13 cellular contexts compared by ENCODE assay signal in genomic region chr17:17820046-17820445, GRCh38. TPM values are rescaled to one million over a fixed set of nuclear protein-coding genes. Genes with fewer than 3 reads are reported as not detected.
A peak's percentile ranks its signal among the peaks of the same experiment; 100 is the strongest.
DNase-seq lines count a peak whose midpoint lies in the region; ATAC-seq, FAIRE-seq and TF ChIP-seq lines count a peak whose summit lies in the region.
"Had no signal": no experiment of that assay in that cellular context is flagged by ENCODE, and none has a peak within 500 bp of the region (broad histone marks: within the 10 kb centered on the region; RNA-seq: fewer than 3 reads in every experiment).

No MANE protein-coding gene starts in this region.

- BruUV-seq in HepG2 (replicated peaks; lab: Mats Ljungman, UMichigan) = no TSS peak

- peaks cover 46% of the 10 kb centered on the region for H3K79me2 ChIP-seq in HepG2 (ENCODE audit: insufficient read depth, low read length)

- H3K9me3 Mint-ChIP-seq in activated CD8-positive, alpha-beta T cell treated with anti-CD3 and anti-CD28 coated beads for 36 hours = no peaks in the 10 kb centered on the region

- no peaks in the 10 kb centered on the region for H3K9me3 ChIP-seq in liver (ENCODE audit: control insufficient read depth in 4 of 4, low read length in 3 of 4)
- no peaks in the 10 kb centered on the region for H3K9me3 ChIP-seq in HepG2 (ENCODE audit: low read length)
- no peaks in the 10 kb centered on the region for H3K9me3 ChIP-seq in esophagus squamous epithelium
- no peaks in the 10 kb centered on the region for H3K9me3 ChIP-seq in vagina
- H3K9me3 ChIP-seq: body of pancreas, SJSA1 had no signal

- H3K4me2 ChIP-seq in HepG2 (ENCODE audit: low read depth, low read length) = no peak overlapping the region

- H3K4me3 Mint-ChIP-seq in activated CD8-positive, alpha-beta T cell treated with anti-CD3 and anti-CD28 coated beads for 36 hours = peak overlapping the region; percentile 25

- H3K36me3 ChIP-seq in liver (ENCODE audit: control insufficient read depth in 4 of 4, insufficient read depth in 3 of 4, low read depth in 1 of 4, low read length in 3 of 4) = peaks cover 8 to 28% (median 20%) of the 10 kb centered on the region in 4 donors
- H3K36me3 ChIP-seq in HepG2 (replicated peaks in 1 of 2; ENCODE audit: control insufficient read depth in 1 of 2, insufficient read depth in 2 of 2, low read length in 2 of 2) = peaks cover 53 to 75% of the 10 kb centered on the region in 2 experiments
- H3K36me3 ChIP-seq in esophagus squamous epithelium = peaks cover 21 to 56% (median 32%) of the 10 kb centered on the region in 3 donors
- peaks cover 0 to 38% of the 10 kb centered on the region in 2 donors for H3K36me3 ChIP-seq in vagina

- no peak for TF ChIP-seq EP300 in HepG2 (IDR thresholded peaks at IDR 0.05; ENCODE audit: low read depth in 2 of 2, low read length in 2 of 2)
- TF ChIP-seq EP300 in HepG2 (CRISPR knock-in tag; IDR thresholded peaks at IDR 0.05; ENCODE audit: borderline replicate concordance) = no peak

- H3K9ac ChIP-seq in liver (ENCODE audit: low read depth in 1 of 2, low read length in 2 of 2) = peak overlapping the region in 1 of 2 donors; percentile 51
- H3K9ac ChIP-seq in HepG2 (ENCODE audit: insufficient read depth, low read depth, low read length) = no peak overlapping the region

- intact Hi-C loops in HepG2 (cut with micrococcal nuclease; ENCODE audit: unreplicated experiment) = no loop called here
- intact Hi-C loops in activated CD8-positive, alpha-beta T cell treated with anti-CD3 and anti-CD28 coated beads for 36 hours (cut with micrococcal nuclease) = no loop called here
- intact Hi-C loops in esophagus squamous epithelium (cut with DNase I) = no loop called here
- intact Hi-C loops in vagina (cut with DNase I) = no loop called here

- H3K27ac ChIP-seq in liver (ENCODE audit: low read depth in 1 of 2, low read length in 2 of 2) = peak overlapping the region; percentile 72 to 81
- no peak overlapping the region for H3K27ac ChIP-seq in HepG2 (ENCODE audit: extremely low read length, insufficient read depth, low read length)
- H3K27ac ChIP-seq in esophagus squamous epithelium = peak overlapping the region; percentile 14 to 96 (median 71)
- peak overlapping the region; percentile 91 for H3K27ac ChIP-seq in vagina
- H3K27ac ChIP-seq: SJSA1 had no signal

- TF ChIP-seq RAD21 in liver (IDR thresholded peaks at IDR 0.05) (no peak), HepG2 (CRISPR knock-in tag; IDR thresholded peaks at IDR 0.05) (no peak)

- peaks cover 57% of the 10 kb centered on the region for H3K36me3 Mint-ChIP-seq in activated CD8-positive, alpha-beta T cell treated with anti-CD3 and anti-CD28 coated beads for 36 hours (ENCODE audit: low read depth)

- ATAC-seq in HepG2 (no peak), HG03442 (IDR thresholded peaks at IDR 0.05; ENCODE audit: unreplicated experiment) (no peak)
- no peak for ATAC-seq in activated CD8-positive, alpha-beta T cell treated with anti-CD3 and anti-CD28 coated beads for 36 hours
- ATAC-seq: body of pancreas had no signal

- peaks cover 63% of the 10 kb centered on the region for H3K4me1 Mint-ChIP-seq in activated CD8-positive, alpha-beta T cell treated with anti-CD3 and anti-CD28 coated beads for 36 hours (ENCODE audit: low read depth)

- TF ChIP-seq POLR2A in HepG2 (IDR thresholded peaks at IDR 0.05; ENCODE audit: insufficient read depth in 1 of 2, low read depth in 2 of 2, low read length in 2 of 2) (no peak), esophagus squamous epithelium (IDR thresholded peaks at IDR 0.05) (no peak), vagina (IDR thresholded peaks at IDR 0.05) (no peak)

- POLR2A ChIA-PET in HepG2 (lab: Yijun Ruan, JAX) = interaction anchor here (1.0 to 8.6 kb wide), 3 partner anchors 10 to 21 kb away, joined by 3 to 69 read pairs (median 4); partner anchors contain the start of gene SREBF1
- POLR2A ChIA-PET in activated CD8-positive, alpha-beta T cell treated with anti-CD3 and anti-CD28 coated beads for 36 hours (lab: Charles Lee) = interaction anchor here (0.6 to 22.2 kb wide), 8 partner anchors 8 to 138 kb away, joined by 3 to 617 read pairs (median 3); partner anchors contain the start of gene SREBF1

- H3K4me1 ChIP-seq in liver (ENCODE audit: control insufficient read depth in 4 of 4, insufficient read depth in 4 of 4, low read length in 3 of 4) (peaks cover 22 to 92% (median 60%) of the 10 kb centered on the region in 4 donors), HepG2 (ENCODE audit: insufficient read depth, low read length) (peaks cover 66% of the 10 kb centered on the region), esophagus squamous epithelium (peaks cover 68 to 96% (median 76%) of the 10 kb centered on the region in 3 donors), vagina (peaks cover 76% of the 10 kb centered on the region)

- CTCF ChIA-PET in HepG2 (lab: Yijun Ruan, JAX; ENCODE audit: low intra/inter-chr PET ratio, low total read pairs) = no interaction called here
- CTCF ChIA-PET in activated CD8-positive, alpha-beta T cell treated with anti-CD3 and anti-CD28 coated beads for 36 hours (lab: Charles Lee) = interaction anchor here (1.1 to 2.5 kb wide), 13 partner anchors 7 to 218 kb away, joined by 3 to 11 read pairs (median 5); partner anchors contain the start of gene SREBF1

- WGBS in liver = 60% methylated on average over 10 of the region's 10 CpGs
- 97% methylated on average over 6 of the region's 10 CpGs for WGBS in HepG2 (ENCODE audit: low lambda C conversion rate)
- 74 to 93% methylated on average over 4 to 6 of the region's 10 CpGs for WGBS in esophagus squamous epithelium, 2 donors

- H4K20me1 ChIP-seq in HepG2 (ENCODE audit: insufficient read depth, low read length) = peaks cover 57% of the 10 kb centered on the region

- in situ Hi-C loops in HepG2 (cut with HindIII; ENCODE audit: extremely low pct_ligation_motif_present, low pct_unique_long_range_greater_than_20kb) = no loop called here

- peak overlapping the region; percentile 84 for H3K27ac Mint-ChIP-seq in activated CD8-positive, alpha-beta T cell treated with anti-CD3 and anti-CD28 coated beads for 36 hours
- H3K27ac Mint-ChIP-seq: B cell had no signal

- H3K4me3 ChIP-seq in liver (ENCODE audit: low read depth in 1 of 3, low read length in 3 of 3) (no peak overlapping the region), HepG2 (replicated peaks in 1 of 3; ENCODE audit: insufficient read depth in 1 of 3, low read depth in 2 of 3, low read length in 3 of 3) (no peak overlapping the region), esophagus squamous epithelium (no peak overlapping the region), vagina (no peak overlapping the region)
- H3K4me3 ChIP-seq: body of pancreas, SJSA1 had no signal

- no peak for DNase-seq in HepG2 (ENCODE audit: low spot score)
- no peak for DNase-seq in activated CD8-positive, alpha-beta T cell treated with anti-CD3 and anti-CD28 coated beads for 36 hours
- DNase-seq in esophagus squamous epithelium (lab: John Stamatoyannopoulos, UW) = no peak
- DNase-seq in vagina (ENCODE audit: extremely low spot score in 2 of 2) = no peak
- DNase-seq in GM10266 (ENCODE audit: extremely low spot score) = no peak
- no peak for DNase-seq in AML-193 (lab: John Stamatoyannopoulos, UW)
- DNase-seq: NCI-H1105 treated with DMSO at 0.1 percent for 48 hours, NCI-H524 had no signal

- H3K27me3 ChIP-seq in liver (ENCODE audit: control insufficient read depth in 4 of 4, insufficient read depth in 4 of 4, low read length in 3 of 4) = no peaks in the 10 kb centered on the region
- no peaks in the 10 kb centered on the region for H3K27me3 ChIP-seq in HepG2 (ENCODE audit: control insufficient read depth in 1 of 2, insufficient read depth in 2 of 2, low read length in 2 of 2)
- no peaks in the 10 kb centered on the region for H3K27me3 ChIP-seq in esophagus squamous epithelium
- H3K27me3 ChIP-seq in vagina = no peaks in the 10 kb centered on the region
- H3K27me3 ChIP-seq: body of pancreas, SJSA1 had no signal

- H3K27me3 Mint-ChIP-seq in activated CD8-positive, alpha-beta T cell treated with anti-CD3 and anti-CD28 coated beads for 36 hours = no peaks in the 10 kb centered on the region
- H3K27me3 Mint-ChIP-seq: B cell had no signal

- no peak for FAIRE-seq in HepG2 (lab: Jason Lieb, UNC)

- TF ChIP-seq CTCF in liver (IDR thresholded peaks at IDR 0.05; ENCODE audit: low read depth, low read length, missing input control) (no peak), HepG2 (CRISPR knock-in tag; IDR thresholded peaks at IDR 0.05) (no peak), esophagus squamous epithelium (IDR thresholded peaks at IDR 0.05) (no peak), vagina (IDR thresholded peaks at IDR 0.05) (no peak), GM10266 (IDR thresholded peaks at IDR 0.05; ENCODE audit: control insufficient read depth, insufficient read depth, low read depth, missing control alignments) (no peak)
- TF ChIP-seq CTCF in activated CD8-positive, alpha-beta T cell treated with anti-CD3 and anti-CD28 coated beads for 36 hours (IDR thresholded peaks at IDR 0.05) = no peak

- H2AFZ ChIP-seq in HepG2 (ENCODE audit: low read length) = no peak overlapping the region

RNA-seq across cellular contexts. Expression of gene SREBF1, which starts 16.7 kb away (rescaled TPM):
- total RNA-seq in liver (100 to 1,000 TPM in 1 of 2 donors, 10 to 100 TPM in 1; 66.8 to 133 TPM), HepG2 (2016; rRNA removed; fragmentation: Illumina TruSeq; extraction: Trizol) (12.6 and 34.3 TPM in 2 replicates), esophagus squamous epithelium (100 to 1,000 TPM in 2 of 4 donors, 10 to 100 TPM in 2; 55.0 to 137 (median 108) TPM), vagina (84.0 TPM)
- polyA plus RNA-seq in liver (100 to 1,000 TPM in 1 of 2 donors, 10 to 100 TPM in 1; 74.0 to 127 TPM), HepG2 (2011; rRNA removed) (38.0 and 57.5 TPM in 2 replicates)
- 17.8 and 21.9 TPM in 2 replicates for total RNA-seq in HepG2 (2016; cell fraction: cytosol; rRNA removed; fragmentation: Illumina TruSeq; extraction: Trizol; ENCODE audit: low read depth)
- total RNA-seq in HepG2 (2016; cell fraction: insoluble cytoplasmic fraction; rRNA removed; fragmentation: Illumina TruSeq; extraction: Trizol) = 11.7 and 40.3 TPM in 2 replicates
- total RNA-seq in HepG2 (2016; cell fraction: membrane; rRNA removed; fragmentation: Illumina TruSeq; extraction: Trizol) = 12.6 and 16.8 TPM in 2 replicates
- 53.2 and 57.7 TPM in 2 replicates for total RNA-seq in HepG2 (2016; cell fraction: nucleus; rRNA removed; fragmentation: Illumina TruSeq; extraction: Trizol)
- polyA plus RNA-seq in HepG2 (2011; cell fraction: cytosol; rRNA removed) = 16.6 and 23.2 TPM in 2 replicates
- 385 and 409 TPM in 2 replicates for polyA plus RNA-seq in HepG2 (2011; cell fraction: nucleus; rRNA removed)
- polyA plus RNA-seq in HepG2 (2012) = 60.2 and 60.8 TPM in 2 replicates
- 3.6 and 4.8 TPM in 2 replicates for polyA plus RNA-seq in HepG2 (2016; cell fraction: cytosol; fragmentation: Illumina TruSeq; extraction: Trizol; ENCODE audit: low read depth)
- 11.3 and 14.1 TPM in 2 replicates for polyA plus RNA-seq in HepG2 (2016; cell fraction: insoluble cytoplasmic fraction; fragmentation: Illumina TruSeq; extraction: Trizol; ENCODE audit: low read depth)
- polyA plus RNA-seq in HepG2 (2016; cell fraction: membrane; fragmentation: Illumina TruSeq; extraction: Trizol; ENCODE audit: low read depth) = 7.4 and 8.0 TPM in 2 replicates
- polyA plus RNA-seq in HepG2 (2016; cell fraction: nucleus; fragmentation: Illumina TruSeq; extraction: Trizol; ENCODE audit: insufficient read depth, low read depth) = 156 and 162 TPM in 2 replicates
- 70.2 and 130 TPM in 2 replicates for polyA minus RNA-seq in HepG2 (2011; rRNA and poly(A)+ RNA removed; ENCODE audit: low replicate concordance)
- polyA minus RNA-seq in HepG2 (2011; cell fraction: cytosol; rRNA and poly(A)+ RNA removed) = 35.3 and 56.1 TPM in 2 replicates
- 93.2 and 119 TPM in 2 replicates for polyA minus RNA-seq in HepG2 (2011; cell fraction: nucleus; rRNA and poly(A)+ RNA removed)
- 100 to 1,000 TPM; 103 to 116 TPM for total RNA-seq in activated CD8-positive, alpha-beta T cell treated with anti-CD3 and anti-CD28 coated beads for 36 hours
